Comparison of ENCODE assay signal across 16 cellular contexts in the genomic region with DNA sequence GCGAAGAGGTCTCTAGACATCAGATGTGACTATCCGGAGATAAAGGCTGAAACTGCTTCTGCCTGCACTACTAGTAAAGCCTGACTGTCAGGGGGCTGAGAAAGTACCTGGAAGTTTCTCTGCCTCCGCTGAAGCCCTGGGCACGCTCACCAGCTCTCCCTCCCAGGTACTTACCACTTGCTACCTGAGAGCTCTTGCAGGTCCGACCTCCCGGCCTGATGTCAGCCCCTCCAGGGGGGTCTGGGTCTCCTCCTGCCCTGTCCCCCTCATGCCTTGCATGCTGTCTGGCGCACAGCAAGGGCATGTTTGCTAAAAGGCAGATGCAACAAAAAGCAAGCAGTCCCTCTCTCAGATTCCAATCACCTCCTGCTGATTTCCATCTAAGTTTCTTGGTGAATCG. TPM values are rescaled to one million over a fixed set of nuclear protein-coding genes. Genes with fewer than 3 reads are reported as not detected.
DNase-seq lines count a peak whose midpoint lies in the region; ATAC-seq and TF ChIP-seq lines count a peak whose summit lies in the region.
"Had no signal": no experiment of that assay in that cellular context is flagged by ENCODE, and none has a peak within 500 bp of the region (broad histone marks: within the 10 kb centered on the region; RNA-seq: fewer than 3 reads in every experiment).

No MANE protein-coding gene starts in this region.

- H3K36me3 ChIP-seq in cardiac muscle cell (peaks cover 10% of the 10 kb centered on the region), left ventricle myocardium inferior (peaks cover 50% of the 10 kb centered on the region), fibroblast of lung (ENCODE audit: control insufficient read depth, insufficient read depth, low read length) (peaks cover 22% of the 10 kb centered on the region), rectal smooth muscle tissue (ENCODE audit: control insufficient read depth, insufficient read depth, low read length) (peaks cover 23% of the 10 kb centered on the region)

- no peak overlapping the region for H3K4me3 ChIP-seq in cardiac muscle cell
- no peak overlapping the region for H3K4me3 ChIP-seq in left ventricle myocardium inferior
- H3K4me3 ChIP-seq in fibroblast of lung (replicated peaks in 1 of 4; ENCODE audit: control extremely low read depth in 1 of 4, insufficient read depth in 1 of 4, low read depth in 3 of 4, low read length in 4 of 4): no peak overlapping the region
- H3K4me3 ChIP-seq in rectal smooth muscle tissue (ENCODE audit: low read length): no peak overlapping the region
- H3K4me3 ChIP-seq: HAP-1 had no signal

- DNase-seq in cardiac muscle cell (ENCODE audit: low read depth in 1 of 2, low spot score in 1 of 2) (no peak), left ventricle myocardium inferior (no peak), fibroblast of lung (ENCODE audit: low read depth in 2 of 2) (no peak), SHP77 (lab: John Stamatoyannopoulos, UW) (no peak)
- DNase-seq in activated CD8-positive, alpha-beta T cell treated with anti-CD3 and anti-CD28 coated beads for 36 hours: no peak
- DNase-seq: activated naive CD4-positive, alpha-beta T cell treated with anti-CD3 and anti-CD28 coated beads, Interleukin-2, amount 50 U/mL, for 16 hours; DND-41; left cardiac atrium; NCI-H1105; NCI-H774; occipital lobe; stimulated activated naive CD8-positive, alpha-beta T cell treated with anti-CD3 and anti-CD28 coated beads, Interleukin-15, amount 100 ng/mL, for 72 hours had no signal

- no peak overlapping the region for H3K4me3 Mint-ChIP-seq in activated CD8-positive, alpha-beta T cell treated with anti-CD3 and anti-CD28 coated beads for 36 hours
- H3K4me3 Mint-ChIP-seq: stimulated activated naive CD8-positive, alpha-beta T cell treated with anti-CD3 and anti-CD28 coated beads, Interleukin-15, amount 100 ng/mL, for 72 hours had no signal

- POLR2A ChIA-PET in activated CD8-positive, alpha-beta T cell treated with anti-CD3 and anti-CD28 coated beads for 36 hours (lab: Charles Lee): interaction anchor here (1.8 kb wide), 1 partner anchor 17 kb away, joined by 4 read pairs; a partner anchor contains a TSS

- ATAC-seq in GM21390 (IDR thresholded peaks at IDR 0.05; ENCODE audit: unreplicated experiment) (no peak), GM21360 (IDR thresholded peaks at IDR 0.05; ENCODE audit: unreplicated experiment) (no peak)
- no peak for ATAC-seq in activated CD8-positive, alpha-beta T cell treated with anti-CD3 and anti-CD28 coated beads for 36 hours
- ATAC-seq: stimulated activated naive CD8-positive, alpha-beta T cell treated with anti-CD3 and anti-CD28 coated beads, Interleukin-15, amount 100 ng/mL, for 72 hours had no signal

- H3K9me3 ChIP-seq in cardiac muscle cell (ENCODE audit: low read depth): no peaks in the 10 kb centered on the region
- no peaks in the 10 kb centered on the region for H3K9me3 ChIP-seq in left ventricle myocardium inferior (replicated peaks)
- H3K9me3 ChIP-seq in fibroblast of lung (ENCODE audit: control insufficient read depth, insufficient read depth, low read depth, low read length): no peaks in the 10 kb centered on the region
- H3K9me3 ChIP-seq: HAP-1 had no signal

- H3K79me2 ChIP-seq in fibroblast of lung (ENCODE audit: control insufficient read depth, insufficient read depth, low read length): peaks cover 76% of the 10 kb centered on the region

- H3K27ac ChIP-seq in cardiac muscle cell (peak overlapping the region; percentile 57), left ventricle myocardium inferior (replicated peaks) (no peak overlapping the region), fibroblast of lung (ENCODE audit: insufficient read depth, low read length) (peak overlapping the region; percentile 90), rectal smooth muscle tissue (ENCODE audit: low read depth, low read length) (peak overlapping the region; percentile 87)

- CTCF ChIA-PET in activated CD8-positive, alpha-beta T cell treated with anti-CD3 and anti-CD28 coated beads for 36 hours (lab: Charles Lee): interaction anchor here (0.8 to 2.0 kb wide), 3 partner anchors 23 to 41 kb away, joined by 3 to 12 read pairs (median 6); no protein-coding TSS in a partner anchor

- H3K36me3 Mint-ChIP-seq in activated CD8-positive, alpha-beta T cell treated with anti-CD3 and anti-CD28 coated beads for 36 hours (ENCODE audit: low read depth): peaks cover 30% of the 10 kb centered on the region

- H3K9me3 Mint-ChIP-seq in activated CD8-positive, alpha-beta T cell treated with anti-CD3 and anti-CD28 coated beads for 36 hours: no peaks in the 10 kb centered on the region
- H3K9me3 Mint-ChIP-seq: stimulated activated naive CD8-positive, alpha-beta T cell treated with anti-CD3 and anti-CD28 coated beads, Interleukin-15, amount 100 ng/mL, for 72 hours had no signal

- TF ChIP-seq CTCF in cardiac muscle cell (IDR thresholded peaks at IDR 0.05; ENCODE audit: low read depth, low read length): no peak
- no peak for TF ChIP-seq CTCF in left ventricle myocardium inferior (IDR thresholded peaks at IDR 0.05; ENCODE audit: borderline replicate concordance)
- TF ChIP-seq CTCF in fibroblast of lung (conservative IDR thresholded peaks at IDR 0.05 in 1 of 2, IDR thresholded peaks at IDR 0.05 in 1 of 2; ENCODE audit: low read depth in 1 of 2, low read length in 2 of 2): no peak
- no peak for TF ChIP-seq CTCF in activated CD8-positive, alpha-beta T cell treated with anti-CD3 and anti-CD28 coated beads for 36 hours (IDR thresholded peaks at IDR 0.05)

- intact Hi-C loops in left ventricle myocardium inferior (cut with micrococcal nuclease): no loop called here
- intact Hi-C loops in activated CD8-positive, alpha-beta T cell treated with anti-CD3 and anti-CD28 coated beads for 36 hours (cut with micrococcal nuclease): no loop called here

- H3K4me2 ChIP-seq in fibroblast of lung (ENCODE audit: extremely low read depth, insufficient read depth, low read length): peak overlapping the region; percentile 75

- H3K27ac Mint-ChIP-seq in activated CD8-positive, alpha-beta T cell treated with anti-CD3 and anti-CD28 coated beads for 36 hours: no peak overlapping the region

- no peak overlapping the region for H2AFZ ChIP-seq in fibroblast of lung (ENCODE audit: low read length)

- H3K27me3 ChIP-seq in cardiac muscle cell (no peaks in the 10 kb centered on the region), left ventricle myocardium inferior (ENCODE audit: low read depth) (no peaks in the 10 kb centered on the region), fibroblast of lung (ENCODE audit: control insufficient read depth, insufficient read depth, low read length) (no peaks in the 10 kb centered on the region), rectal smooth muscle tissue (ENCODE audit: control insufficient read depth, insufficient read depth, low read length) (no peaks in the 10 kb centered on the region)

- H4K20me1 ChIP-seq in fibroblast of lung (ENCODE audit: control insufficient read depth, extremely low read depth, insufficient read depth, low read length): no peaks in the 10 kb centered on the region

- H3K9ac ChIP-seq in fibroblast of lung (ENCODE audit: insufficient read depth, low read length) (no peak overlapping the region), rectal smooth muscle tissue (ENCODE audit: low read length) (no peak overlapping the region)

- peaks cover 10% of the 10 kb centered on the region for H3K4me1 Mint-ChIP-seq in activated CD8-positive, alpha-beta T cell treated with anti-CD3 and anti-CD28 coated beads for 36 hours (ENCODE audit: low read depth)

- H3K4me1 ChIP-seq in cardiac muscle cell (ENCODE audit: low read depth) (no peaks in the 10 kb centered on the region), left ventricle myocardium inferior (peaks cover 38% of the 10 kb centered on the region), fibroblast of lung (ENCODE audit: control insufficient read depth, extremely low read depth, insufficient read depth, low read length) (peaks cover 19% of the 10 kb centered on the region), rectal smooth muscle tissue (ENCODE audit: control insufficient read depth, insufficient read depth, low read length) (peaks cover 22% of the 10 kb centered on the region)
- H3K4me1 ChIP-seq: HAP-1 had no signal

- no peaks in the 10 kb centered on the region for H3K27me3 Mint-ChIP-seq in activated CD8-positive, alpha-beta T cell treated with anti-CD3 and anti-CD28 coated beads for 36 hours
- H3K27me3 Mint-ChIP-seq: stimulated activated naive CD8-positive, alpha-beta T cell treated with anti-CD3 and anti-CD28 coated beads, Interleukin-15, amount 100 ng/mL, for 72 hours had no signal

RNA-seq across cellular contexts. Expression of a gene that starts 17.4 kb away (rescaled TPM):
- total RNA-seq in cardiac muscle cell (65.0 and 70.1 TPM in 2 replicates), left ventricle myocardium inferior (36.8 TPM), fibroblast of lung (88.6 and 135 TPM in 2 replicates)
- polyA plus RNA-seq in cardiac muscle cell (57.8 and 71.6 TPM in 2 replicates), fibroblast of lung (86.2 and 96.4 TPM in 2 replicates)
- 65.1 and 75.5 TPM in 2 replicates for polyA plus RNA-seq in fibroblast of lung (2012)
- polyA minus RNA-seq in fibroblast of lung (ENCODE audit: low replicate concordance): 458 and 490 TPM in 2 replicates
- 10 to 100 TPM; 20.7 to 23.6 TPM for total RNA-seq in activated CD8-positive, alpha-beta T cell treated with anti-CD3 and anti-CD28 coated beads for 36 hours

RNA-seq across cellular contexts. Expression of a gene that starts 33.7 kb away (rescaled TPM):
- total RNA-seq in cardiac muscle cell (23.4 and 24.6 TPM in 2 replicates), left ventricle myocardium inferior (10.0 TPM), fibroblast of lung (19.5 and 22.3 TPM in 2 replicates)
- polyA plus RNA-seq in cardiac muscle cell (12.8 and 29.1 TPM in 2 replicates), fibroblast of lung (11.7 and 13.8 TPM in 2 replicates)
- 9.4 and 9.8 TPM in 2 replicates for polyA plus RNA-seq in fibroblast of lung (2012)
- polyA minus RNA-seq in fibroblast of lung (ENCODE audit: low replicate concordance): 11.9 and 13.1 TPM in 2 replicates
- 1 to 10 TPM; 3.9 to 5.3 TPM for total RNA-seq in activated CD8-positive, alpha-beta T cell treated with anti-CD3 and anti-CD28 coated beads for 36 hours
